In genomic region chr17:78359216-78359935, GRCh38 we compare ENCODE assay signal across 8 cellular contexts. TPM values are rescaled to one million over a fixed set of nuclear protein-coding genes. Genes with fewer than 3 reads are reported as not detected.
DNase-seq lines count a peak whose midpoint lies in the region; ATAC-seq and TF ChIP-seq lines count a peak whose summit lies in the region.

No MANE protein-coding gene starts in this region.

- H2BK12ac ChIP-seq in neuronal stem cell (ENCODE audit: low read length): peak overlapping the region; percentile 69

- ATAC-seq in GM21526 (IDR thresholded peaks at IDR 0.05; ENCODE audit: low FRiP score, unreplicated experiment): no peak

- H3K4me3 ChIP-seq in BE2C (ENCODE audit: low read depth, low read length) (peak overlapping the region; percentile 55), WI38 (ENCODE audit: low read depth, low read length) (peak overlapping the region; percentile 94), fibroblast of lung (replicated peaks in 1 of 4; ENCODE audit: control extremely low read depth in 1 of 4, insufficient read depth in 1 of 4, low read depth in 3 of 4, low read length in 4 of 4) (peak overlapping the region; percentile 54 to 98 (median 64)), neuronal stem cell (ENCODE audit: low read length in 2 of 2) (peak overlapping the region; percentile 97 to 99)

- H3K27me3 ChIP-seq in BE2C (peaks cover 23% of the 10 kb centered on the region), fibroblast of lung (ENCODE audit: control insufficient read depth, insufficient read depth, low read length) (no peaks in the 10 kb centered on the region), neuronal stem cell (ENCODE audit: control insufficient read depth in 3 of 3, insufficient read depth in 3 of 3, low read depth in 1 of 3, low read length in 3 of 3) (no peaks in the 10 kb centered on the region)

- peak overlapping the region; percentile 92 for H3K14ac ChIP-seq in neuronal stem cell (ENCODE audit: low read length)

- no peak overlapping the region for H3K4me2 ChIP-seq in fibroblast of lung (ENCODE audit: extremely low read depth, insufficient read depth, low read length)
- peak overlapping the region; percentile 92 for H3K4me2 ChIP-seq in neuronal stem cell (ENCODE audit: insufficient read depth, low read length, poor library complexity, severe bottlenecking)

- H3K4ac ChIP-seq in neuronal stem cell (ENCODE audit: low read length): peak overlapping the region; percentile 40

- WGBS in neuronal stem cell (ENCODE audit: extremely low coverage in 2 of 2, insufficient read length in 2 of 2, insufficient replicate concordance in 1 of 2), 2 donors: no CpG with 5 or more reads among the region's 76 CpGs

- H3K27ac ChIP-seq in fibroblast of lung (ENCODE audit: insufficient read depth, low read length): peak overlapping the region; percentile 98
- H3K27ac ChIP-seq in neuronal stem cell (replicated peaks; ENCODE audit: low read length): peak overlapping the region; percentile 87

- H3K79me2 ChIP-seq in fibroblast of lung (ENCODE audit: control insufficient read depth, insufficient read depth, low read length): peaks cover 50% of the 10 kb centered on the region

- peak overlapping the region; percentile 58 for H2BK120ac ChIP-seq in neuronal stem cell (ENCODE audit: low read depth, low read length)

- H3K79me1 ChIP-seq in neuronal stem cell (ENCODE audit: low read depth, low read length): peaks cover 13% of the 10 kb centered on the region

- peak overlapping the region; percentile 80 for H4K91ac ChIP-seq in neuronal stem cell (ENCODE audit: low read depth, low read length, poor library complexity)

- POLR2A ChIA-PET in GM10248 (lab: Yijun Ruan, JAX): interaction anchor here (0.7 to 2.0 kb wide), 12 partner anchors 9 to 421 kb away, joined by 3 to 11 read pairs (median 4); partner anchors contain the start of gene PGS1

- H3K9me3 ChIP-seq in BE2C (no peaks in the 10 kb centered on the region), fibroblast of lung (ENCODE audit: control insufficient read depth, insufficient read depth, low read depth, low read length) (no peaks in the 10 kb centered on the region), neuronal stem cell (replicated peaks in 1 of 2; ENCODE audit: control insufficient read depth in 2 of 2, insufficient read depth in 1 of 2, low read depth in 1 of 2, low read length in 2 of 2) (no peaks in the 10 kb centered on the region)

- H3K18ac ChIP-seq in neuronal stem cell (ENCODE audit: low read length): peak overlapping the region; percentile 99

- CTCF ChIA-PET in GM10248 (lab: Yijun Ruan, JAX): interaction anchor here (1.2 to 7.2 kb wide), 9 partner anchors 16 to 109 kb away, joined by 3 to 108 read pairs (median 10); partner anchors contain the start of gene PGS1

- H3K9ac ChIP-seq in fibroblast of lung (ENCODE audit: insufficient read depth, low read length) (peak overlapping the region; percentile 97), neuronal stem cell (ENCODE audit: low read depth, low read length, poor library complexity) (peak overlapping the region; percentile 97)

- peak overlapping the region; percentile 94 for H3K23ac ChIP-seq in neuronal stem cell (ENCODE audit: low read depth, low read length, poor library complexity)

- H2AFZ ChIP-seq in fibroblast of lung (ENCODE audit: low read length) (no peak overlapping the region), neuronal stem cell (ENCODE audit: low read length) (no peak overlapping the region)

- H3K36me3 ChIP-seq in BE2C: no peaks in the 10 kb centered on the region
- H3K36me3 ChIP-seq in fibroblast of lung (ENCODE audit: control insufficient read depth, insufficient read depth, low read length): peaks cover 19% of the 10 kb centered on the region
- H3K36me3 ChIP-seq in neuronal stem cell (replicated peaks in 1 of 2; ENCODE audit: control insufficient read depth in 2 of 2, insufficient read depth in 2 of 2, low read length in 2 of 2): peaks cover 15 to 47% of the 10 kb centered on the region in 2 donors

- H3K4me1 ChIP-seq in BE2C: 0 out of 2 replicates have a peak, but pooled peaks cover 3% of the 10 kb centered on the region
- peaks cover 10% of the 10 kb centered on the region for H3K4me1 ChIP-seq in fibroblast of lung (ENCODE audit: control insufficient read depth, extremely low read depth, insufficient read depth, low read length)
- peaks cover 43 to 44% of the 10 kb centered on the region in 2 donors for H3K4me1 ChIP-seq in neuronal stem cell (ENCODE audit: control insufficient read depth in 2 of 2, insufficient read depth in 1 of 2, low read depth in 1 of 2, low read length in 2 of 2)

- peak overlapping the region; percentile 92 for H2AK5ac ChIP-seq in neuronal stem cell (ENCODE audit: low read depth, low read length)

- peak; percentile 32 for DNase-seq in BE2C
- peak; percentile 44 for DNase-seq in HCEC 1CT
- DNase-seq in fibroblast of lung (ENCODE audit: low read depth in 2 of 2): peak; percentile 52 to 55
- DNase-seq in neuronal stem cell (ENCODE audit: low spot score): no peak
- DNase-seq in SIG-M5 (lab: John Stamatoyannopoulos, UW): no peak
- no peak for DNase-seq in GM10248 (ENCODE audit: extremely low spot score)

- H2BK5ac ChIP-seq in neuronal stem cell (ENCODE audit: low read length): peak overlapping the region; percentile 100

- peak overlapping the region; percentile 66 for H4K8ac ChIP-seq in neuronal stem cell (ENCODE audit: low read depth, low read length)

- no peaks in the 10 kb centered on the region for H4K20me1 ChIP-seq in fibroblast of lung (ENCODE audit: control insufficient read depth, extremely low read depth, insufficient read depth, low read length)

- no peak for TF ChIP-seq CTCF in BE2C (IDR thresholded peaks at IDR 0.05; ENCODE audit: low read depth, low read length)
- no peak for TF ChIP-seq CTCF in WI38 (IDR thresholded peaks at IDR 0.05; ENCODE audit: low read depth, low read length)
- no peak for TF ChIP-seq CTCF in fibroblast of lung (conservative IDR thresholded peaks at IDR 0.05 in 1 of 2, IDR thresholded peaks at IDR 0.05 in 1 of 2; ENCODE audit: low read depth in 1 of 2, low read length in 2 of 2)
- TF ChIP-seq CTCF in GM10248 (IDR thresholded peaks at IDR 0.05; ENCODE audit: control extremely low read depth, extremely low read depth, low read depth, missing control alignments): no peak

- peak overlapping the region; percentile 75 for H2BK15ac ChIP-seq in neuronal stem cell (ENCODE audit: low read length)

RNA-seq across cellular contexts. Expression of gene SOCS3, which starts 0.5 kb away (rescaled TPM):
- 0.52 TPM for polyA plus RNA-seq in BE2C (2012; ENCODE audit: insufficient read depth, insufficient read length, low read depth)
- total RNA-seq in fibroblast of lung: 163 and 185 TPM in 2 replicates
- polyA plus RNA-seq in fibroblast of lung: 52.6 and 87.8 TPM in 2 replicates
- 59.6 and 94.1 TPM in 2 replicates for polyA plus RNA-seq in fibroblast of lung (2012)
- polyA minus RNA-seq in fibroblast of lung (ENCODE audit: low replicate concordance): 48.9 and 50.2 TPM in 2 replicates
- polyA plus RNA-seq in neuronal stem cell (2013, experiment 1 of 2): 17.8 TPM
- 18.2 TPM for polyA plus RNA-seq in neuronal stem cell (2013, experiment 2 of 2)

RNA-seq across cellular contexts. Expression of gene PGS1, which starts 19.1 kb away (rescaled TPM):
- polyA plus RNA-seq in BE2C (2012; ENCODE audit: insufficient read depth, insufficient read length, low read depth): 66.0 TPM
- 29.8 and 34.5 TPM in 2 replicates for total RNA-seq in fibroblast of lung
- polyA plus RNA-seq in fibroblast of lung: 21.7 and 22.4 TPM in 2 replicates
- 16.6 and 21.3 TPM in 2 replicates for polyA plus RNA-seq in fibroblast of lung (2012)
- 27.9 and 37.7 TPM in 2 replicates for polyA minus RNA-seq in fibroblast of lung (ENCODE audit: low replicate concordance)
- 28.6 TPM for polyA plus RNA-seq in neuronal stem cell (2013, experiment 1 of 2)
- polyA plus RNA-seq in neuronal stem cell (2013, experiment 2 of 2): 27.5 TPM

Comparison
In these comparisons a context has a peak if more than half of its experiments do, and no peak if none do; other contexts are left out.
1. DNase-seq: peak in BE2C (single experiment), HCEC 1CT (single experiment) and fibroblast of lung (2 of 2); none in neuronal stem cell (single experiment), SIG-M5 (single experiment) and GM10248 (single experiment).
2. Peak in every context shown above with its lines, with median percentiles within 50 percentile points of each other: H3K4me3 ChIP-seq.